ENCODE assay signal across 19 cellular contexts in genomic region chr3:129583289-129583688, GRCh38. TPM values are rescaled to one million over a fixed set of nuclear protein-coding genes. Genes with fewer than 3 reads are reported as not detected.
DNase-seq lines count a peak whose midpoint lies in the region; ATAC-seq lines count a peak whose summit lies in the region.
"Had no signal": no experiment of that assay in that cellular context is flagged by ENCODE, and none has a peak within 500 bp of the region (broad histone marks: within the 10 kb centered on the region; RNA-seq: fewer than 3 reads in every experiment).

No MANE protein-coding gene starts in this region.

- H3K27me3 Mint-ChIP-seq in CD4-positive, alpha-beta memory T cell, result no peaks in the 10 kb centered on the region
- no peaks in the 10 kb centered on the region for H3K27me3 Mint-ChIP-seq in effector memory CD8-positive, alpha-beta T cell
- H3K27me3 Mint-ChIP-seq: CD8-positive, alpha-beta memory T cell had no signal

- no peak for DNase-seq in CD4-positive, alpha-beta memory T cell
- peak; percentile 94 for DNase-seq in Karpas-422
- DNase-seq in effector memory CD8-positive, alpha-beta T cell, result no peak
- DNase-seq in stimulated activated effector memory CD8-positive, alpha-beta T cell treated with anti-CD3 and anti-CD28 coated beads, Interleukin-12 subunit alpha, Interleukin-12 subunit beta, amount 100 ng/mL, for 72 hours (ENCODE audit: low spot score in 2 of 2), result no peak
- DNase-seq in NCI-H446 (lab: John Stamatoyannopoulos, UW), result no peak
- no peak for DNase-seq in RPMI8226
- no peak for DNase-seq in HPDE6-E6E7 (ENCODE audit: extremely low spot score)
- DNase-seq: CD8-positive, alpha-beta memory T cell; DMS79; MM.1S; NCI-H1092 treated with DMSO at 0.1 percent for 48 hours; NCI-H146; NCI-H2029 treated with DMSO at 0.1 percent for 48 hours; Peyer's patch had no signal

- peaks cover 14% of the 10 kb centered on the region for H3K4me1 ChIP-seq in CD4-positive, alpha-beta memory T cell (ENCODE audit: insufficient read depth, low read length)
- peaks cover 29% of the 10 kb centered on the region for H3K4me1 ChIP-seq in Karpas-422 (ENCODE audit: low read length)

- H3K9me3 Mint-ChIP-seq in CD4-positive, alpha-beta memory T cell, result peaks cover 0 to 2% (median 0%) of the 10 kb centered on the region in 8 donors
- no peaks in the 10 kb centered on the region for H3K9me3 Mint-ChIP-seq in effector memory CD8-positive, alpha-beta T cell
- no peaks in the 10 kb centered on the region for H3K9me3 Mint-ChIP-seq in stimulated activated effector memory CD8-positive, alpha-beta T cell treated with anti-CD3 and anti-CD28 coated beads, Interleukin-12 subunit alpha, Interleukin-12 subunit beta, amount 100 ng/mL, for 72 hours
- H3K9me3 Mint-ChIP-seq: CD8-positive, alpha-beta memory T cell had no signal

- intact Hi-C loops in CD4-positive, alpha-beta memory T cell (cut with micrococcal nuclease), result no loop called here

- H3K4me3 Mint-ChIP-seq in CD4-positive, alpha-beta memory T cell, result no peak overlapping the region
- no peak overlapping the region for H3K4me3 Mint-ChIP-seq in effector memory CD8-positive, alpha-beta T cell
- no peak overlapping the region for H3K4me3 Mint-ChIP-seq in stimulated activated effector memory CD8-positive, alpha-beta T cell treated with anti-CD3 and anti-CD28 coated beads, Interleukin-12 subunit alpha, Interleukin-12 subunit beta, amount 100 ng/mL, for 72 hours
- H3K4me3 Mint-ChIP-seq: CD8-positive, alpha-beta memory T cell had no signal

- H3K4me3 ChIP-seq in CD4-positive, alpha-beta memory T cell (ENCODE audit: low read length in 2 of 2), result no peak overlapping the region
- peak overlapping the region; percentile 27; the same call in 1 of the 2 replicates for H3K4me3 ChIP-seq in Karpas-422 (ENCODE audit: low read length)
- H3K4me3 ChIP-seq: Peyer's patch had no signal

- peak overlapping the region; percentile 46 for H3K4me2 ChIP-seq in Karpas-422 (ENCODE audit: low read depth, low read length, poor library complexity, severe bottlenecking)

- peak overlapping the region in 4 of 7 donors; percentile 59 to 84 (median 74) for H3K27ac Mint-ChIP-seq in CD4-positive, alpha-beta memory T cell
- H3K27ac Mint-ChIP-seq in effector memory CD8-positive, alpha-beta T cell, result peak overlapping the region; percentile 53 to 65
- H3K27ac Mint-ChIP-seq in stimulated activated effector memory CD8-positive, alpha-beta T cell treated with anti-CD3 and anti-CD28 coated beads, Interleukin-12 subunit alpha, Interleukin-12 subunit beta, amount 100 ng/mL, for 72 hours, result peak overlapping the region; percentile 43

- no peak overlapping the region for H2AFZ ChIP-seq in Karpas-422 (ENCODE audit: low read length)

- H3K36me3 ChIP-seq in CD4-positive, alpha-beta memory T cell (ENCODE audit: insufficient read depth, low read length), result no peaks in the 10 kb centered on the region
- no peaks in the 10 kb centered on the region for H3K36me3 ChIP-seq in Karpas-422 (ENCODE audit: insufficient read depth, low read length)

- H3K9me3 ChIP-seq in CD4-positive, alpha-beta memory T cell (ENCODE audit: control insufficient read depth in 1 of 2, low read length in 2 of 2), result no peaks in the 10 kb centered on the region
- no peaks in the 10 kb centered on the region for H3K9me3 ChIP-seq in Karpas-422 (ENCODE audit: low read length)
- H3K9me3 ChIP-seq: Peyer's patch had no signal

- peaks cover 25% of the 10 kb centered on the region for H4K20me1 ChIP-seq in Karpas-422 (ENCODE audit: insufficient read depth, low read depth, low read length)

- no peak for ATAC-seq in effector memory CD8-positive, alpha-beta T cell (replicated peaks)
- ATAC-seq in stimulated activated effector memory CD8-positive, alpha-beta T cell treated with anti-CD3 and anti-CD28 coated beads, Interleukin-12 subunit alpha, Interleukin-12 subunit beta, amount 100 ng/mL, for 72 hours, result no peak
- ATAC-seq: Right ventricle myocardium inferior had no signal

- H3K79me2 ChIP-seq in Karpas-422 (ENCODE audit: low read length), result no peaks in the 10 kb centered on the region

- CTCF ChIA-PET in CD4-positive, alpha-beta memory T cell (lab: Charles Lee; ENCODE audit: partially characterized antibody), result no interaction called here

- H3K36me3 Mint-ChIP-seq in CD4-positive, alpha-beta memory T cell, result no peaks in the 10 kb centered on the region
- H3K36me3 Mint-ChIP-seq in effector memory CD8-positive, alpha-beta T cell (ENCODE audit: insufficient read depth), result peaks cover 39% of the 10 kb centered on the region
- H3K36me3 Mint-ChIP-seq in stimulated activated effector memory CD8-positive, alpha-beta T cell treated with anti-CD3 and anti-CD28 coated beads, Interleukin-12 subunit alpha, Interleukin-12 subunit beta, amount 100 ng/mL, for 72 hours, result peaks cover 7% of the 10 kb centered on the region

- H3K4me1 Mint-ChIP-seq in CD4-positive, alpha-beta memory T cell, result peaks cover 4 to 14% (median 10%) of the 10 kb centered on the region in 4 donors
- peaks cover 21 to 41% of the 10 kb centered on the region in 2 donors for H3K4me1 Mint-ChIP-seq in effector memory CD8-positive, alpha-beta T cell (ENCODE audit: low read depth in 2 of 2)
- H3K4me1 Mint-ChIP-seq in stimulated activated effector memory CD8-positive, alpha-beta T cell treated with anti-CD3 and anti-CD28 coated beads, Interleukin-12 subunit alpha, Interleukin-12 subunit beta, amount 100 ng/mL, for 72 hours, result peaks cover 29% of the 10 kb centered on the region

- H3K9me2 ChIP-seq in Karpas-422 (replicated peaks; ENCODE audit: insufficient read depth, low read length), result no peaks in the 10 kb centered on the region

- H3K27me3 ChIP-seq in CD4-positive, alpha-beta memory T cell (ENCODE audit: insufficient read depth, low read length), result no peaks in the 10 kb centered on the region
- no peaks in the 10 kb centered on the region for H3K27me3 ChIP-seq in Karpas-422 (ENCODE audit: low read length)
- H3K27me3 ChIP-seq: Peyer's patch had no signal

- POLR2A ChIA-PET in CD4-positive, alpha-beta memory T cell (lab: Charles Lee; ENCODE audit: partially characterized antibody), result interaction anchor here (1.5 to 2.5 kb wide), 3 partner anchors 10 to 22 kb away, joined by 3 to 13 read pairs (median 5); partner anchors contain the start of gene PLXND1

- peak overlapping the region; percentile 26; the same call in 1 of the 2 replicates for H3K9ac ChIP-seq in Karpas-422 (ENCODE audit: low read length)

- no peak overlapping the region for H3K27ac ChIP-seq in CD4-positive, alpha-beta memory T cell (ENCODE audit: low read depth, low read length)
- H3K27ac ChIP-seq in Karpas-422 (ENCODE audit: low read length), result no peak overlapping the region

RNA-seq across cellular contexts. Expression of gene PLXND1, which starts 23.2 kb away (rescaled TPM):
- 10 to 100 TPM; 71.4 to 72.5 TPM for total RNA-seq in CD4-positive, alpha-beta memory T cell
- polyA plus RNA-seq in CD4-positive, alpha-beta memory T cell, result 1 to 10 TPM in 1 of 2 donors, under 1 TPM in 1; 0.03 to 8.9 TPM
- 0.52 TPM in 1 of 2 replicates, not detected in the other for total RNA-seq in Karpas-422 (2014; rRNA removed; shearing (Covaris generic); ENCODE audit: low replicate concordance)

RNA-seq across cellular contexts. Expression of gene H1-8, which starts 40.3 kb away (rescaled TPM):
- not detected for total RNA-seq in CD4-positive, alpha-beta memory T cell
- polyA plus RNA-seq in CD4-positive, alpha-beta memory T cell, result not detected
- not detected in 2 replicates for total RNA-seq in Karpas-422 (2014; rRNA removed; shearing (Covaris generic); ENCODE audit: low replicate concordance)
- total RNA-seq: CD8-positive, alpha-beta memory T cell; H1; LHCN-M2; NCI-H460; Peyer's patch; Right ventricle myocardium inferior had no signal
- polyA plus RNA-seq: BJ; CD8-positive, alpha-beta memory T cell; H1 had no signal

RNA-seq across cellular contexts. Expression of gene RHO, which starts 54.9 kb away (rescaled TPM):
- not detected for total RNA-seq in CD4-positive, alpha-beta memory T cell
- not detected for polyA plus RNA-seq in CD4-positive, alpha-beta memory T cell
- not detected in 2 replicates for total RNA-seq in Karpas-422 (2014; rRNA removed; shearing (Covaris generic); ENCODE audit: low replicate concordance)
- total RNA-seq: CD8-positive, alpha-beta memory T cell; H1; LHCN-M2; NCI-H460; Peyer's patch; Right ventricle myocardium inferior had no signal
- polyA plus RNA-seq: BJ; CD8-positive, alpha-beta memory T cell; H1 had no signal

Comparison
In these comparisons a context has a peak if more than half of its experiments do, and no peak if none do; other contexts are left out.
1. RNA of gene PLXND1, which starts 23.2 kb away (total RNA-seq): 71.4 to 72.5 TPM in CD4-positive, alpha-beta memory T cell; 0.52 TPM in Karpas-422; every median in the first group is over 10 times any median in the second.
2. Peak in every context shown above with its lines, with median percentiles within 50 percentile points of each other: H3K27ac Mint-ChIP-seq.